In the genomic region with DNA sequence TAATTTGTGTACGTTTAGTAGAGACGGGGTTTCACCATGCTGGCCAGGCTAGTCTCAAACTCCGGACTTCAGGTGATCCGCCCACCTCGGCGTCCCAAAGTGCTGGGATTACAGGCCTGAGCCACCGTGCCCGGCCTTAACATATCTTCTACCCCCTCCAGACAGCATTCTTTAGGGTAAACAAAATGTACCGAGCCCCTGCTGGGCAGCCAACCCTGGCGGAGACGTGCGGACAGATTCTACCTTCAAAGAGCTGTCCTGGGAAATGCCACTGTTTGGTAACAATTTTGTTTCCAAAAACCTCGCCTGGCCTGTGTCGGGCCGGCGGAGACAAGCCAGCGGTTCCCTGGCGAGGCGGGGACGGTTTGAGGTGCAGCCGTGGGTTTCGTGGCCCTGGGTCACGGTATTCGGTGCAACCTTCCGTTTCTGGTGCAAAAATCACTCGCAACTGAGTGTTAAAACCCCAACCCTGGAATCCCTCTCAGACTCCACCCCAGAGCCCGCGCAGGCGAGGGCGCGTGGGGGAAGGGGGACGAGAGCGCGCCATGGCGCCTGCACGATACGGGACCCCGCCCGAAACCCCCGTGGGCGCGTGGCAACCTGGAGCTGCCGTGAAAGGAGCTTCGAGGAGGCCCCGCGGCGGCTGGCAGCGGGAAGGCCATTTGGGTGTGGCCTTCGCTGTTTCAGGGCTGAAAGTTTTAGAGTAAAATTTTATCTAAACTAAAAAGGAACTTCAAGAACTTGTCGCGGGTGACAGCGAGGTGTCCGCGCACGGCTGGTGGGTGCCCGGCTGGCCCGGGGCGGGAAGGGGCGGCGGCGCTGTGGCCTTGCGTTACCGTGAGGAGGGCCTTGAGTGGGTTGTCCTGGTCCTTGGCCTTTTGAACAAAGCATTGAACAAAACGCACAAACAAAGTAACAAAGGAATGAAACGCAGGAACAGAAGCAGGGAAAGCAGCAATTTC, we compare ENCODE assay signal across 1 cellular context.
TF ChIP-seq lines count a peak whose summit lies in the region.

No MANE protein-coding gene starts in this region.

TF ChIP-seq in K562, 482 proteins besides CTCF, POLR2A, EP300 and RAD21:
- TF ChIP-seq ZKSCAN8 (CRISPR knock-in tag; IDR thresholded peaks at IDR 0.05) (no peak), ZBTB7A (IDR thresholded peaks at IDR 0.05; ENCODE audit: borderline replicate concordance, control insufficient read depth, low read depth, low read length) (0 out of 2 replicates have a peak, but pooled peaks have one; percentile 24), SIX5 (IDR thresholded peaks at IDR 0.05; ENCODE audit: borderline replicate concordance in 1 of 2, insufficient read depth in 1 of 2, low read depth in 1 of 2, low read length in 2 of 2) (no peak)
- TF ChIP-seq, protein P1, sequence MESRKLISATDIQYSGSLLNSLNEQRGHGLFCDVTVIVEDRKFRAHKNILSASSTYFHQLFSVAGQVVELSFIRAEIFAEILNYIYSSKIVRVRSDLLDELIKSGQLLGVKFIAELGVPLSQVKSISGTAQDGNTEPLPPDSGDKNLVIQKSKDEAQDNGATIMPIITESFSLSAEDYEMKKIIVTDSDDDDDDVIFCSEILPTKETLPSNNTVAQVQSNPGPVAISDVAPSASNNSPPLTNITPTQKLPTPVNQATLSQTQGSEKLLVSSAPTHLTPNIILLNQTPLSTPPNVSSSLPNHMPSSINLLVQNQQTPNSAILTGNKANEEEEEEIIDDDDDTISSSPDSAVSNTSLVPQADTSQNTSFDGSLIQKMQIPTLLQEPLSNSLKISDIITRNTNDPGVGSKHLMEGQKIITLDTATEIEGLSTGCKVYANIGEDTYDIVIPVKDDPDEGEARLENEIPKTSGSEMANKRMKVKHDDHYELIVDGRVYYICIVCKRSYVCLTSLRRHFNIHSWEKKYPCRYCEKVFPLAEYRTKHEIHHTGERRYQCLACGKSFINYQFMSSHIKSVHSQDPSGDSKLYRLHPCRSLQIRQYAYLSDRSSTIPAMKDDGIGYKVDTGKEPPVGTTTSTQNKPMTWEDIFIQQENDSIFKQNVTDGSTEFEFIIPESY (CRISPR knock-in tag; IDR thresholded peaks at IDR 0.05) = peak; percentile 64; the same call in 1 of the 2 replicates
